ENCODE assay signal across 1 cellular context in the genomic region with DNA sequence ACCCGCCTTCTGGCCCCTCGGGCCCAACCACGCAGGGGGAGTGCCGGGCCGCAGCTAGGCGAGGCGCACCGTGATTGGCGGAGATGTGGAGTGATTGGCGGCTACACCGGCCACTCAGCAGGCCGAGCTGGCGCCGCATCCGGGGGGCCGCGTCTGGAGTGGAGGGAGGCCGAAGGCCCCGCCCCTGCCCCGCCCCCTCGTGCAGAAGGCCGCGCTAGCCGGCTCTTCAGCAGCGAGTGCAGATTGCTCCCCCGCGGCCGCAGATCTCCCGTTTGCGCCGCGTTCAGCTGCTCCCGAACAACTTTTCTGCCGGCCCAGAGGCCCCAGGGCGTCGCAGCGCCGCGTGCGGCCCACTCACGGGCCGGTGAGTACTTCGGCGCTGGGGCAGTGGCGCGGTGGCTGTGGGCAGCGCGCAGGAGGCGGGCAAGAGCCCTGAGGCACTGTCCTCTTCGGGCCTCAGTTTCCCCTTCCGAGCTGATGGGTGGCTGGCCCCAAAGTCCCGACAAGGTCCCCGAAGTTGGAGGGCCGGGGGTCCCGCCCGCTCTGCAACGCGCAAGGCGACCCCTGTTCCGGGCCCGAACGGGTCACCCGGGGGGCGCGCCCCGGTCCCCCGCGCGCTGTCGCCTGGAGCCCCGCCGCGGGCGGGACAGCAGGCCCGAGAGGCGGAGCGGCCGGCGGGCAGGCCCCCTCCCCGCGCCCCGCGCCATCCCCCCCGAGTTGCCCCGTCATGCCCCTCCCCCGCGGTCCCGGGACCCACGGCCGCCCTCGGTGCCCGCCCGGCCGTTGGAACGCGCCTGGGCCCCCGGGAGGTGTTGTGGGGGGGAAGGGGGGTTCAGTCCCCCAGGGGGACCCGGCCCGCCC.
TF ChIP-seq lines count a peak whose summit lies in the region.

A gene with protein sequence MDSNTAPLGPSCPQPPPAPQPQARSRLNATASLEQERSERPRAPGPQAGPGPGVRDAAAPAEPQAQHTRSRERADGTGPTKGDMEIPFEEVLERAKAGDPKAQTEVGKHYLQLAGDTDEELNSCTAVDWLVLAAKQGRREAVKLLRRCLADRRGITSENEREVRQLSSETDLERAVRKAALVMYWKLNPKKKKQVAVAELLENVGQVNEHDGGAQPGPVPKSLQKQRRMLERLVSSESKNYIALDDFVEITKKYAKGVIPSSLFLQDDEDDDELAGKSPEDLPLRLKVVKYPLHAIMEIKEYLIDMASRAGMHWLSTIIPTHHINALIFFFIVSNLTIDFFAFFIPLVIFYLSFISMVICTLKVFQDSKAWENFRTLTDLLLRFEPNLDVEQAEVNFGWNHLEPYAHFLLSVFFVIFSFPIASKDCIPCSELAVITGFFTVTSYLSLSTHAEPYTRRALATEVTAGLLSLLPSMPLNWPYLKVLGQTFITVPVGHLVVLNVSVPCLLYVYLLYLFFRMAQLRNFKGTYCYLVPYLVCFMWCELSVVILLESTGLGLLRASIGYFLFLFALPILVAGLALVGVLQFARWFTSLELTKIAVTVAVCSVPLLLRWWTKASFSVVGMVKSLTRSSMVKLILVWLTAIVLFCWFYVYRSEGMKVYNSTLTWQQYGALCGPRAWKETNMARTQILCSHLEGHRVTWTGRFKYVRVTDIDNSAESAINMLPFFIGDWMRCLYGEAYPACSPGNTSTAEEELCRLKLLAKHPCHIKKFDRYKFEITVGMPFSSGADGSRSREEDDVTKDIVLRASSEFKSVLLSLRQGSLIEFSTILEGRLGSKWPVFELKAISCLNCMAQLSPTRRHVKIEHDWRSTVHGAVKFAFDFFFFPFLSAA (plus strand): TSS at position 200 of the 861 bp plus-strand sequence. CDS start 7,606 bp downstream, outside the sequence.

TF ChIP-seq in HepG2, 621 proteins besides CTCF, POLR2A, EP300 and RAD21 (continued from another document and continues in another):
- TF ChIP-seq NFAT5 (CRISPR knock-in tag; IDR thresholded peaks at IDR 0.05) (no peak), ZNF703 (CRISPR knock-in tag; IDR thresholded peaks at IDR 0.05; ENCODE audit: borderline replicate concordance) (no peak), ZFY (CRISPR knock-in tag; IDR thresholded peaks at IDR 0.05) (peak; percentile 78), PAX8 (CRISPR knock-in tag; IDR thresholded peaks at IDR 0.05; ENCODE audit: borderline replicate concordance) (no peak), PLSCR1 (CRISPR knock-in tag; IDR thresholded peaks at IDR 0.05; ENCODE audit: borderline replicate concordance) (no peak), ELF3 (CRISPR knock-in tag; IDR thresholded peaks at IDR 0.05) (no peak), PHF20 (CRISPR knock-in tag; IDR thresholded peaks at IDR 0.05) (no peak), BRCA1 (CRISPR knock-in tag; IDR thresholded peaks at IDR 0.05) (no peak), ZNF713 (CRISPR knock-in tag; IDR thresholded peaks at IDR 0.05) (no peak), THAP11 (CRISPR knock-in tag; IDR thresholded peaks at IDR 0.05) (peak; percentile 38; the same call in 1 of the 2 replicates), NFYC (CRISPR knock-in tag; IDR thresholded peaks at IDR 0.05) (peak; percentile 94), ZFP36 (IDR thresholded peaks at IDR 0.05; ENCODE audit: borderline replicate concordance, low read depth, low read length, partially characterized antibody) (no peak), BRF2 (CRISPR knock-in tag; IDR thresholded peaks at IDR 0.05) (no peak), YY1 (IDR thresholded peaks at IDR 0.05; ENCODE audit: insufficient read depth, insufficient replicate concordance, low read depth, low read length) (peak; percentile 45), MAFF (IDR thresholded peaks at IDR 0.05; ENCODE audit: low read depth, low read length) (no peak), SATB2 (CRISPR knock-in tag; IDR thresholded peaks at IDR 0.05) (no peak), ZSCAN9 (CRISPR knock-in tag; IDR thresholded peaks at IDR 0.05; ENCODE audit: borderline replicate concordance) (no peak), HNRNPK (IDR thresholded peaks at IDR 0.05; ENCODE audit: low read depth, low read length, poor library complexity, severe bottlenecking) (peak; percentile 60), ZNF337 (CRISPR knock-in tag; IDR thresholded peaks at IDR 0.05; ENCODE audit: borderline replicate concordance, low read depth) (no peak), CBFB (CRISPR knock-in tag; IDR thresholded peaks at IDR 0.05) (0 out of 2 replicates have a peak, but pooled peaks have one; percentile 29), KAT7 (CRISPR knock-in tag; IDR thresholded peaks at IDR 0.05; ENCODE audit: borderline replicate concordance) (peak; percentile 55; the same call in 1 of the 2 replicates), ZBTB40 (IDR thresholded peaks at IDR 0.05) (no peak), ZBTB40 (CRISPR knock-in tag; IDR thresholded peaks at IDR 0.05) (no peak), ZNF891 (CRISPR knock-in tag; IDR thresholded peaks at IDR 0.05) (no peak), ZNF543 (CRISPR knock-in tag; IDR thresholded peaks at IDR 0.05) (no peak), ZNF510 (CRISPR knock-in tag; IDR thresholded peaks at IDR 0.05; ENCODE audit: low read depth) (0 out of 2 replicates have a peak, but pooled peaks have one; percentile 26), ZNF629 (CRISPR knock-in tag; conservative IDR thresholded peaks at IDR 0.05) (no peak), ISX (CRISPR knock-in tag; conservative IDR thresholded peaks at IDR 0.05) (no peak), RBFOX2 (IDR thresholded peaks at IDR 0.05; ENCODE audit: low read depth, low read length) (peak; percentile 92), HNF4G (IDR thresholded peaks at IDR 0.05; ENCODE audit: borderline replicate concordance, low read depth, low read length) (peak; percentile 21; the same call in 1 of the 2 replicates), HNF4G (CRISPR knock-in tag; IDR thresholded peaks at IDR 0.05; ENCODE audit: borderline replicate concordance, low read depth) (no peak), CBX2 (IDR thresholded peaks at IDR 0.05; ENCODE audit: low read depth, low read length) (no peak), CBX2 (CRISPR knock-in tag; IDR thresholded peaks at IDR 0.05; ENCODE audit: low read depth) (no peak), PPARG (CRISPR knock-in tag; conservative IDR thresholded peaks at IDR 0.05) (no peak), ZSCAN30 (CRISPR knock-in tag; IDR thresholded peaks at IDR 0.05) (no peak), SKI (IDR thresholded peaks at IDR 0.05; ENCODE audit: partially characterized antibody) (no peak)
- TF ChIP-seq, protein P1, sequence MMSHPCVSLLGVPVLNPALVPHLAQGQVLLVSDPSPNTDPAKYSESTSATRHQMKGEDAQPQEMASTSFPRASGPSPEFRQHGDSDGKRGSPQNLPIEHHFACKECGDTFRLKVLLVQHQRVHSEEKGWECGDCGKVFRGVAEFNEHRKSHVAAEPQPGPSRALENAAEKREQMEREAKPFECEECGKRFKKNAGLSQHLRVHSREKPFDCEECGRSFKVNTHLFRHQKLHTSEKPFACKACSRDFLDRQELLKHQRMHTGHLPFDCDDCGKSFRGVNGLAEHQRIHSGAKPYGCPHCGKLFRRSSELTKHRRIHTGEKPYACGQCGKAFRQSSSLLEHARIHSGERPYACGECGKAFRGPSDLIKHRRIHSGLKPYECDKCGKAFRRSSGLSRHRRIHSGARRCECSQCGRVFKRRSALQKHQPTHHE (CRISPR knock-in tag; IDR thresholded peaks at IDR 0.05; ENCODE audit: borderline replicate concordance) = no peak
